In genomic region chr5:126628102-126628501, GRCh38 we compare ENCODE assay signal across 33 cellular contexts.
"Had no signal": no experiment of that assay in that cellular context is flagged by ENCODE, and none has a peak within 500 bp of the region (broad histone marks: within the 10 kb centered on the region; RNA-seq: fewer than 3 reads in every experiment).

No MANE protein-coding gene starts in this region.

- H3K9ac ChIP-seq: SK-N-SH had no signal

- H3K4me3 ChIP-seq: adrenal gland, body of pancreas, breast epithelium, Peyer's patch, SJSA1 had no signal

- DNase-seq: activated CD4-positive, alpha-beta T cell treated with anti-CD3 and anti-CD28 coated beads for 36 hours; activated CD4-positive, alpha-beta T cell treated with anti-CD3 and anti-CD28 coated beads, Interleukin-2, amount 10 ng/mL, durations not matched to agents 7 days and 5 days; activated CD4-positive, alpha-beta T cell treated with anti-CD3 and anti-CD28 coated beads, Interleukin-2, amount 50 U/mL, for 48 hours; activated CD8-positive, alpha-beta memory T cell treated with anti-CD3 and anti-CD28 coated beads, Interleukin-2, amount 50 U/mL, for 4 hours; activated gamma-delta T cell treated with Interleukin-2 at 50 U/mL for 16 hours; activated naive CD4-positive, alpha-beta T cell treated with anti-CD3 and anti-CD28 coated beads for 36 hours; activated T-cell treated with anti-CD3 and anti-CD28 coated beads for 4 hours; activated T-cell treated with anti-CD3 and anti-CD28 coated beads, Interleukin-2, amount 50 U/mL, for 4 hours; adrenal gland; body of pancreas; Karpas-422; NCI-H1105; NCI-H1417 treated with DMSO at 0.1 percent for 48 hours; NCI-H1694 treated with DMSO at 0.1 percent for 48 hours; NCI-H2029; NCI-H510A; NCI-H526; NCI-H748 treated with DMSO at 0.1 percent for 48 hours; NK-92 treated with Interleukin-12 subunit alpha and Interleukin-12 subunit beta, amount 100 ng/mL, for 24 hours; PC-3; Peyer's patch; RPMI8226; SHP77 treated with DMSO at 0.1 percent for 48 hours; SK-N-SH had no signal

- FAIRE-seq: astrocyte, TTC549 had no signal

- H3K36me3 ChIP-seq: breast epithelium had no signal

- ATAC-seq: activated CD4-positive, alpha-beta T cell treated with anti-CD3 and anti-CD28 coated beads for 36 hours; activated CD4-positive, CD25-positive, alpha-beta regulatory T cell treated with anti-CD3 and anti-CD28 coated beads, Interleukin-2, amount 50 U/mL, for 24 hours; activated naive CD4-positive, alpha-beta T cell treated with anti-CD3 and anti-CD28 coated beads, Interleukin-2, amount 50 U/mL, for 72 hours; activated T-cell treated with anti-CD3 and anti-CD28 coated beads, Interleukin-2, amount 50 U/mL, for 4 hours; body of pancreas; PC-3 had no signal

- H3K27ac Mint-ChIP-seq: activated CD4-positive, alpha-beta T cell treated with anti-CD3 and anti-CD28 coated beads for 36 hours; activated CD4-positive, alpha-beta T cell treated with anti-CD3 and anti-CD28 coated beads, Interleukin-2, amount 10 ng/mL, durations not matched to agents 7 days and 5 days; activated naive CD4-positive, alpha-beta T cell treated with anti-CD3 and anti-CD28 coated beads for 36 hours; activated T-helper 1 cell treated with anti-CD3 and anti-CD28 coated beads, Interleukin-12 subunit alpha, Interleukin-12 subunit beta, Interleukin-2, Interleukin-4 antibody, amounts not matched to agents 30 ng/mL and 10 ng/mL and 1 ng/mL, durations not matched to agents 14 hours and 24 hours and 36 hours; T-helper 1 cell treated with Interleukin-12 subunit alpha and Interleukin-12 subunit beta and Interleukin-4 antibody, amounts not matched to agents 30 μg/mL and 1 μg/mL, for 36 hours; T-helper 2 cell treated with Interferon-gamma antibody and Interleukin-4, amounts not matched to agents 5 μg/mL and 100 μg/mL, for 36 hours had no signal

- H3K4me2 ChIP-seq: SK-N-SH had no signal

- H3K27me3 Mint-ChIP-seq: activated CD4-positive, alpha-beta T cell treated with anti-CD3 and anti-CD28 coated beads for 36 hours; activated CD4-positive, alpha-beta T cell treated with anti-CD3 and anti-CD28 coated beads, Interleukin-2, amount 10 ng/mL, durations not matched to agents 7 days and 5 days had no signal

- H3K4me3 Mint-ChIP-seq: activated CD4-positive, alpha-beta T cell treated with anti-CD3 and anti-CD28 coated beads for 36 hours; activated CD4-positive, alpha-beta T cell treated with anti-CD3 and anti-CD28 coated beads, Interleukin-2, amount 10 ng/mL, durations not matched to agents 7 days and 5 days; activated naive CD4-positive, alpha-beta T cell treated with anti-CD3 and anti-CD28 coated beads for 36 hours; activated T-cell treated with anti-CD3 and anti-CD28 coated beads, Interleukin-2, amount 50 U/mL, for 4 hours; activated T-helper 1 cell treated with anti-CD3 and anti-CD28 coated beads, Interleukin-12 subunit alpha, Interleukin-12 subunit beta, Interleukin-2, Interleukin-4 antibody, amounts not matched to agents 30 ng/mL and 10 ng/mL and 1 ng/mL, durations not matched to agents 14 hours and 24 hours and 36 hours; T-helper 1 cell treated with Interleukin-12 subunit alpha and Interleukin-12 subunit beta and Interleukin-4 antibody, amounts not matched to agents 30 μg/mL and 1 μg/mL, for 36 hours; T-helper 2 cell treated with Interferon-gamma antibody and Interleukin-4, amounts not matched to agents 5 μg/mL and 100 μg/mL, for 36 hours had no signal

- H3K9me3 ChIP-seq: adrenal gland, body of pancreas, breast epithelium, Peyer's patch, SJSA1, SK-N-SH had no signal

- H3K27ac ChIP-seq: adrenal gland, body of pancreas, breast epithelium, Peyer's patch, SJSA1 had no signal

- H3K4me1 ChIP-seq: body of pancreas, breast epithelium, Peyer's patch had no signal

- H3K27me3 ChIP-seq: adrenal gland, body of pancreas, breast epithelium, Peyer's patch, SJSA1 had no signal

- H3K9me3 Mint-ChIP-seq: activated CD4-positive, alpha-beta T cell treated with anti-CD3 and anti-CD28 coated beads, Interleukin-2, amount 10 ng/mL, durations not matched to agents 7 days and 5 days; activated naive CD4-positive, alpha-beta T cell treated with anti-CD3 and anti-CD28 coated beads for 36 hours; activated naive CD4-positive, alpha-beta T cell treated with anti-CD3 and anti-CD28 coated beads, Interleukin-2, amount 50 U/mL, for 72 hours; activated T-cell treated with anti-CD3 and anti-CD28 coated beads, Interleukin-2, amount 50 U/mL, for 4 hours; activated T-helper 1 cell treated with anti-CD3 and anti-CD28 coated beads, Interleukin-12 subunit alpha, Interleukin-12 subunit beta, Interleukin-2, Interleukin-4 antibody, amounts not matched to agents 30 ng/mL and 10 ng/mL and 1 ng/mL, durations not matched to agents 14 hours and 24 hours and 36 hours; T-helper 1 cell treated with Interleukin-12 subunit alpha and Interleukin-12 subunit beta and Interleukin-4 antibody, amounts not matched to agents 30 μg/mL and 1 μg/mL, for 36 hours; T-helper 2 cell treated with Interferon-gamma antibody and Interleukin-4, amounts not matched to agents 5 μg/mL and 100 μg/mL, for 36 hours had no signal
